In genomic region chr19:3142292-3142670, GRCh38 we compare ENCODE assay signal across 8 cellular contexts. TPM values are rescaled to one million over a fixed set of nuclear protein-coding genes. Genes with fewer than 3 reads are reported as not detected.
DNase-seq lines count a peak whose midpoint lies in the region; ATAC-seq and TF ChIP-seq lines count a peak whose summit lies in the region.

No MANE protein-coding gene starts in this region.

- no TSS peak for BruUV-seq in A673 (replicated peaks; lab: Mats Ljungman, UMichigan)

- H3K4me3 ChIP-seq in A673 (ENCODE audit: low read depth, low read length, poor library complexity, severe bottlenecking) (no peak overlapping the region), lung (no peak overlapping the region)

- no peaks in the 10 kb centered on the region for H3K27me3 ChIP-seq in A673 (replicated peaks; ENCODE audit: insufficient read depth, low read depth, low read length, poor library complexity)
- no peaks in the 10 kb centered on the region for H3K27me3 ChIP-seq in lung (ENCODE audit: control insufficient read depth, insufficient read depth)

- peaks cover 6% of the 10 kb centered on the region for H3K36me3 Mint-ChIP-seq in activated naive CD8-positive, alpha-beta T cell treated with anti-CD3 and anti-CD28 coated beads, Interleukin-2, amount 50 U/mL, for 24 hours (ENCODE audit: low read depth)

- H3K4me1 Mint-ChIP-seq in activated naive CD8-positive, alpha-beta T cell treated with anti-CD3 and anti-CD28 coated beads, Interleukin-2, amount 50 U/mL, for 24 hours = peaks cover 37% of the 10 kb centered on the region

- H3K9me3 Mint-ChIP-seq in activated naive CD8-positive, alpha-beta T cell treated with anti-CD3 and anti-CD28 coated beads, Interleukin-2, amount 50 U/mL, for 24 hours = peaks cover 5% of the 10 kb centered on the region

- intact Hi-C loops in A673 (cut with micrococcal nuclease; ENCODE audit: unreplicated experiment) = no loop called here

- H3K4me1 ChIP-seq in A673 (ENCODE audit: insufficient read depth, low read length, poor library complexity, severe bottlenecking) (no peaks in the 10 kb centered on the region), lung (ENCODE audit: control insufficient read depth in 2 of 2, insufficient read depth in 2 of 2, low read length in 2 of 2) (peaks cover 0 to 12% of the 10 kb centered on the region in 2 donors)

- ATAC-seq in activated naive CD8-positive, alpha-beta T cell treated with anti-CD3 and anti-CD28 coated beads, Interleukin-2, amount 50 U/mL, for 24 hours = peak; percentile 81
- ATAC-seq in lung (ENCODE audit: insufficient read depth, low FRiP score) = peak; percentile 54

- H3K9me3 ChIP-seq in A673 (ENCODE audit: low read depth, low read length, poor library complexity, severe bottlenecking) (no peaks in the 10 kb centered on the region), lung (ENCODE audit: control insufficient read depth in 2 of 2, insufficient read depth in 1 of 2, low read length in 1 of 2) (no peaks in the 10 kb centered on the region)

- POLR2A ChIA-PET in A673 (lab: Charles Lee; ENCODE audit: low non-redundant PET) = no interaction called here

- CTCF ChIA-PET in A673 (lab: Charles Lee) = interaction anchor here (0.6 kb wide), 1 partner anchor 191 kb away, joined by 4 read pairs; no protein-coding TSS in a partner anchor

- peaks cover 7% of the 10 kb centered on the region for H3K27me3 Mint-ChIP-seq in activated naive CD8-positive, alpha-beta T cell treated with anti-CD3 and anti-CD28 coated beads, Interleukin-2, amount 50 U/mL, for 24 hours

- H3K4me3 Mint-ChIP-seq in activated naive CD8-positive, alpha-beta T cell treated with anti-CD3 and anti-CD28 coated beads, Interleukin-2, amount 50 U/mL, for 24 hours = peak overlapping the region; percentile 48

- DNase-seq in A673 (ENCODE audit: low spot score) = peak; percentile 47
- peak; percentile 95 for DNase-seq in M059J (ENCODE audit: low read depth)
- DNase-seq in activated naive CD8-positive, alpha-beta T cell treated with anti-CD3 and anti-CD28 coated beads, Interleukin-2, amount 50 U/mL, for 24 hours = peak; percentile 64
- no peak for DNase-seq in lung (ENCODE audit: low spot score)
- DNase-seq in NCI-H1436 treated with DMSO at 0.1 percent for 48 hours (lab: John Stamatoyannopoulos, UW) = no peak
- no peak for DNase-seq in effector CD4-positive, alpha-beta T cell
- DNase-seq in HuH-7.5 (ENCODE audit: low spot score) = no peak
- no peak for DNase-seq in NCI-H748 (lab: John Stamatoyannopoulos, UW; ENCODE audit: unreplicated experiment)

- WGBS in lung, 2 donors = 39 to 41% methylated on average over 6 of the region's 6 CpGs

- TF ChIP-seq CTCF in A673 (conservative IDR thresholded peaks at IDR 0.05; ENCODE audit: low read depth, low read length) (no peak), lung (IDR thresholded peaks at IDR 0.05; ENCODE audit: control extremely low read depth, extremely low read depth) (no peak)

- H3K36me3 ChIP-seq in A673 (ENCODE audit: insufficient read depth, low read length, poor library complexity, severe bottlenecking) (no peaks in the 10 kb centered on the region), lung (ENCODE audit: control insufficient read depth in 2 of 2, insufficient read depth in 2 of 2, low read length in 2 of 2) (no peaks in the 10 kb centered on the region)

- no peak overlapping the region for H3K27ac ChIP-seq in A673 (ENCODE audit: low read depth, low read length, poor library complexity, severe bottlenecking)
- H3K27ac ChIP-seq in lung (ENCODE audit: low read depth in 1 of 2, low read length in 1 of 2) = peak overlapping the region; percentile 61 to 97

- peak overlapping the region; percentile 69 for H3K27ac Mint-ChIP-seq in activated naive CD8-positive, alpha-beta T cell treated with anti-CD3 and anti-CD28 coated beads, Interleukin-2, amount 50 U/mL, for 24 hours

RNA-seq across cellular contexts. Expression of gene GNA15, which starts 6.4 kb away (rescaled TPM):
- total RNA-seq in A673 (2021) (0.26 TPM in 1 of 2 replicates, not detected in the other), lung (10 to 100 TPM; 18.6 to 36.0 TPM)
- not detected in 2 replicates for total RNA-seq in M059J (2014; rRNA removed; shearing (Covaris generic))
- polyA plus RNA-seq in lung = 10 to 100 TPM; 21.5 to 65.4 TPM

RNA-seq across cellular contexts. Expression of gene S1PR4, which starts 36.3 kb away (rescaled TPM):
- not detected in 2 replicates for total RNA-seq in A673 (2021)
- total RNA-seq in M059J (2014; rRNA removed; shearing (Covaris generic)) = not detected in 2 replicates
- 10 to 100 TPM in 1 of 2 donors, 1 to 10 TPM in 1; 7.3 to 18.8 TPM for total RNA-seq in lung
- 10 to 100 TPM; 14.7 to 40.5 TPM for polyA plus RNA-seq in lung

RNA-seq across cellular contexts. Expression of gene NCLN, which starts 43.4 kb away (rescaled TPM):
- total RNA-seq in A673 (2021) (104 and 122 TPM in 2 replicates), lung (100 to 1,000 TPM in 1 of 2 donors, 10 to 100 TPM in 1; 24.8 to 117 TPM)
- 44.7 and 76.1 TPM in 2 replicates for total RNA-seq in M059J (2014; rRNA removed; shearing (Covaris generic))
- 10 to 100 TPM; 54.3 to 71.9 TPM for polyA plus RNA-seq in lung

RNA-seq across cellular contexts. Expression of gene GNA11, which starts 48.1 kb away (rescaled TPM):
- total RNA-seq in A673 (2021) = 61.6 and 64.3 TPM in 2 replicates
- 38.0 and 69.7 TPM in 2 replicates for total RNA-seq in M059J (2014; rRNA removed; shearing (Covaris generic))
- 10 to 100 TPM; 39.4 to 80.9 TPM for total RNA-seq in lung
- 10 to 100 TPM; 36.8 to 37.1 TPM for polyA plus RNA-seq in lung

Comparison
In these comparisons a context has a peak if more than half of its experiments do, and no peak if none do; other contexts are left out.
1. DNase-seq: peak in A673 (single experiment), M059J (single experiment) and activated naive CD8-positive, alpha-beta T cell treated with anti-CD3 and anti-CD28 coated beads, Interleukin-2, amount 50 U/mL, for 24 hours (single experiment); none in lung (single experiment), NCI-H1436 treated with DMSO at 0.1 percent for 48 hours (single experiment), effector CD4-positive, alpha-beta T cell (single experiment), HuH-7.5 (single experiment) and NCI-H748 (single experiment).
2. RNA of gene GNA15, which starts 6.4 kb away (total RNA-seq): 18.6 to 36.0 TPM in lung; 0.26 TPM in A673 and not detected in M059J; every median in the first group is over 10 times any median in the second.